22 cellular contexts compared by ENCODE assay signal in the genomic region with DNA sequence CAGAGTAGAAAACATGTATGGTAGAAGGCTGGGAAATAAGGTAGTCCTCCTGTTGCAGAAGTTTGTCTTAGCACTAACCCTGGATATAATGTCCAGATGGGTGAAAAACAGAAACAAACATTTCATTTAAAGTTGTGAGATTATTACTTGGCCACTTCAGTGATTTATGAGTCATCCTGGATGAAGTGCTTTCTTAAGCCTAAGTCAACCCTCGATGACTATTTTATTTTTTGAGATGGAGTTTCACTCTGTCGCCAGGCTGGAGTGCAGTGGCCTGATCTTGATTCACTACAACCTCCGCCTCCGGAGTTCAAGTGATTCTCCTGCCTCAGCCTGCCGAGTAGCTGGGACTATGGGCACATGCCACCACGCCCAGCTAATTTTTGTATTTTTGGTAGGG. TPM values are rescaled to one million over a fixed set of nuclear protein-coding genes. Genes with fewer than 3 reads are reported as not detected.
DNase-seq lines count a peak whose midpoint lies in the region; ATAC-seq and TF ChIP-seq lines count a peak whose summit lies in the region.
"Had no signal": no experiment of that assay in that cellular context is flagged by ENCODE, and none has a peak within 500 bp of the region (broad histone marks: within the 10 kb centered on the region; RNA-seq: fewer than 3 reads in every experiment).

No MANE protein-coding gene starts in this region.

- H3K9me2 ChIP-seq in GM23248 (ENCODE audit: insufficient read depth) (no peaks in the 10 kb centered on the region), OCI-LY7 (ENCODE audit: insufficient read depth, low read length) (no peaks in the 10 kb centered on the region)

- ATAC-seq in stimulated activated effector memory CD8-positive, alpha-beta T cell treated with anti-CD3 and anti-CD28 coated beads, Interleukin-12 subunit alpha, Interleukin-12 subunit beta, amount 100 ng/mL, for 72 hours, result no peak
- no peak for ATAC-seq in GM18907 (IDR thresholded peaks at IDR 0.05; ENCODE audit: unreplicated experiment)
- no peak for ATAC-seq in CD4-positive, alpha-beta T cell (ENCODE audit: poor library complexity)
- ATAC-seq: naive thymus-derived CD4-positive, alpha-beta T cell had no signal

- CTCF ChIA-PET in CD4-positive, alpha-beta T cell (lab: Charles Lee), result interaction anchor here (1.0 to 1.3 kb wide), 2 partner anchors 14 to 31 kb away, joined by 3 read pairs; no protein-coding TSS in a partner anchor
- CTCF ChIA-PET in OCI-LY7 (lab: Charles Lee; ENCODE audit: unreplicated experiment), result no interaction called here

- POLR2A ChIA-PET in CD4-positive, alpha-beta T cell (lab: Charles Lee), result interaction anchor here (0.8 to 3.0 kb wide), 3 partner anchors 10 to 31 kb away, joined by 3 to 20 read pairs (median 5); partner anchors contain the start of gene DLST
- POLR2A ChIA-PET in OCI-LY7 (lab: Charles Lee), result interaction anchor here (0.6 kb wide), 1 partner anchor 15 kb away, joined by 3 read pairs; no protein-coding TSS in a partner anchor

- H3K27ac ChIP-seq in GM23248 (peak overlapping the region; percentile 47), WERI-Rb-1 (peak overlapping the region; percentile 20), OCI-LY7 (ENCODE audit: low read depth, low read length, poor library complexity, severe bottlenecking) (no peak overlapping the region)
- H3K27ac ChIP-seq in CD4-positive, alpha-beta T cell (ENCODE audit: low read depth, low read length), result no peak overlapping the region

- no TSS peak for BruUV-seq in OCI-LY7 (replicated peaks; lab: Mats Ljungman, UMichigan)

- H3K36me3 ChIP-seq in GM23248 (ENCODE audit: low read depth), result peaks cover 71% of the 10 kb centered on the region
- peaks cover 82% of the 10 kb centered on the region for H3K36me3 ChIP-seq in WERI-Rb-1
- peaks cover 98% of the 10 kb centered on the region for H3K36me3 ChIP-seq in OCI-LY7 (ENCODE audit: insufficient read depth, low read length)

- H2AFZ ChIP-seq in GM23248 (no peak overlapping the region), OCI-LY7 (ENCODE audit: low read length) (no peak overlapping the region)

- peaks cover 14% of the 10 kb centered on the region for H4K20me1 ChIP-seq in GM23248 (ENCODE audit: insufficient read depth)
- H4K20me1 ChIP-seq in OCI-LY7 (ENCODE audit: insufficient read depth, low read length), result peaks cover 23% of the 10 kb centered on the region; the same call in 1 of the 2 replicates

- peak overlapping the region; percentile 27 for H3K4me2 ChIP-seq in GM23248 (ENCODE audit: unreplicated experiment)
- no peak overlapping the region for H3K4me2 ChIP-seq in OCI-LY7 (ENCODE audit: low read length)

- WGBS in GM23248 (ENCODE audit: low coverage in 1 of 2, low lambda C conversion rate in 2 of 2, missing lambda C conversion rate in 2 of 2), 2 experiments, result 54 to 55% methylated on average over 6 of the region's 6 CpGs

- H3K4me1 ChIP-seq in GM23248 (ENCODE audit: insufficient read depth) (peaks cover 35% of the 10 kb centered on the region), OCI-LY7 (ENCODE audit: insufficient read depth, low read length, poor library complexity, severe bottlenecking) (peaks cover 15% of the 10 kb centered on the region)

- H3K4me3 ChIP-seq in GM23248 (no peak overlapping the region), WERI-Rb-1 (ENCODE audit: low read depth, low read length) (no peak overlapping the region), OCI-LY7 (ENCODE audit: low read depth, low read length, poor library complexity, severe bottlenecking) (no peak overlapping the region)
- H3K4me3 ChIP-seq: dorsolateral prefrontal cortex, skin epidermis had no signal

- H3K27me3 ChIP-seq in GM23248 (replicated peaks; ENCODE audit: insufficient read depth) (no peaks in the 10 kb centered on the region), WERI-Rb-1 (ENCODE audit: insufficient read depth, low read depth, severe bottlenecking) (no peaks in the 10 kb centered on the region)
- no peaks in the 10 kb centered on the region for H3K27me3 ChIP-seq in CD4-positive, alpha-beta T cell (ENCODE audit: control insufficient read depth, insufficient read depth, low read length)
- H3K27me3 ChIP-seq: dorsolateral prefrontal cortex had no signal

- intact Hi-C loops in CD4-positive, alpha-beta T cell (cut with DNase I, micrococcal nuclease), result no loop called here
- intact Hi-C loops in OCI-LY7 (cut with micrococcal nuclease; ENCODE audit: unreplicated experiment), result no loop called here

- H3K79me2 ChIP-seq in GM23248 (ENCODE audit: insufficient read depth) (peaks cover 88% of the 10 kb centered on the region), OCI-LY7 (ENCODE audit: insufficient read depth, low read depth, low read length) (peaks cover 23% of the 10 kb centered on the region)

- peak overlapping the region; percentile 29 for H3K27ac Mint-ChIP-seq in stimulated activated effector memory CD8-positive, alpha-beta T cell treated with anti-CD3 and anti-CD28 coated beads, Interleukin-12 subunit alpha, Interleukin-12 subunit beta, amount 100 ng/mL, for 72 hours
- no peak overlapping the region for H3K27ac Mint-ChIP-seq in CD4-positive, alpha-beta T cell
- H3K27ac Mint-ChIP-seq: activated CD4-positive, alpha-beta T cell treated with anti-CD3 and anti-CD28 coated beads, Interleukin-2, amount 10 ng/mL, durations not matched to agents 24 days and 14 days; brain; immature natural killer cell had no signal

- H3K9ac ChIP-seq in GM23248, result no peak overlapping the region; the same call in 1 of the 2 replicates

- no peak for TF ChIP-seq CTCF in WERI-Rb-1 (IDR thresholded peaks at IDR 0.05; ENCODE audit: low read depth, low read length)
- no peak for TF ChIP-seq CTCF in CD4-positive, alpha-beta T cell (IDR thresholded peaks at IDR 0.05)
- TF ChIP-seq CTCF in OCI-LY7 (conservative IDR thresholded peaks at IDR 0.05; ENCODE audit: low read length), result no peak

- H3K4me3 Mint-ChIP-seq in stimulated activated effector memory CD8-positive, alpha-beta T cell treated with anti-CD3 and anti-CD28 coated beads, Interleukin-12 subunit alpha, Interleukin-12 subunit beta, amount 100 ng/mL, for 72 hours, result no peak overlapping the region
- no peak overlapping the region for H3K4me3 Mint-ChIP-seq in CD4-positive, alpha-beta T cell
- H3K4me3 Mint-ChIP-seq: activated CD4-positive, alpha-beta T cell treated with anti-CD3 and anti-CD28 coated beads, Interleukin-2, amount 10 ng/mL, durations not matched to agents 24 days and 14 days; B cell; brain; immature natural killer cell; naive thymus-derived CD4-positive, alpha-beta T cell had no signal

- DNase-seq in GM23248 (peak; percentile 74), WERI-Rb-1 (no peak), fibroblast of gingiva (ENCODE audit: low read depth) (peak; percentile 60), OCI-LY7 (ENCODE audit: low spot score) (no peak), NCI-H526 (lab: John Stamatoyannopoulos, UW) (no peak)
- no peak for DNase-seq in stimulated activated effector memory CD8-positive, alpha-beta T cell treated with anti-CD3 and anti-CD28 coated beads, Interleukin-12 subunit alpha, Interleukin-12 subunit beta, amount 100 ng/mL, for 72 hours (ENCODE audit: low spot score in 2 of 2)
- DNase-seq in CD4-positive, alpha-beta T cell, result no peak
- DNase-seq: activated CD4-positive, alpha-beta T cell treated with anti-CD3 and anti-CD28 coated beads, Interleukin-2, amount 10 ng/mL, durations not matched to agents 24 days and 14 days; activated naive CD4-positive, alpha-beta T cell treated with anti-CD3 and anti-CD28 coated beads, Interleukin-2, amount 50 U/mL, for 16 hours; dorsolateral prefrontal cortex; head of caudate nucleus; immature natural killer cell; mammary epithelial cell; naive thymus-derived CD4-positive, alpha-beta T cell; NCI-H1930; stimulated activated CD4-positive, alpha-beta T cell treated with anti-CD3 and anti-CD28 coated beads, Interleukin-4, amount 100 ng/mL, for 1 hour had no signal

- H3K36me3 Mint-ChIP-seq in stimulated activated effector memory CD8-positive, alpha-beta T cell treated with anti-CD3 and anti-CD28 coated beads, Interleukin-12 subunit alpha, Interleukin-12 subunit beta, amount 100 ng/mL, for 72 hours, result peaks cover 97% of the 10 kb centered on the region
- H3K36me3 Mint-ChIP-seq in CD4-positive, alpha-beta T cell (ENCODE audit: low read depth), result peaks cover 92% of the 10 kb centered on the region

- peaks cover 42% of the 10 kb centered on the region for H3F3A ChIP-seq in GM23248 (ENCODE audit: insufficient read depth)

- H3K9me3 ChIP-seq in GM23248 (ENCODE audit: low read depth) (no peaks in the 10 kb centered on the region), WERI-Rb-1 (ENCODE audit: severe bottlenecking) (no peaks in the 10 kb centered on the region), OCI-LY7 (ENCODE audit: low read length) (no peaks in the 10 kb centered on the region)
- H3K9me3 ChIP-seq in CD4-positive, alpha-beta T cell (ENCODE audit: control insufficient read depth, low read length), result no peaks in the 10 kb centered on the region

- no peaks in the 10 kb centered on the region for H3K9me3 Mint-ChIP-seq in stimulated activated effector memory CD8-positive, alpha-beta T cell treated with anti-CD3 and anti-CD28 coated beads, Interleukin-12 subunit alpha, Interleukin-12 subunit beta, amount 100 ng/mL, for 72 hours
- H3K9me3 Mint-ChIP-seq in CD4-positive, alpha-beta T cell, result no peaks in the 10 kb centered on the region
- H3K9me3 Mint-ChIP-seq: activated CD4-positive, alpha-beta T cell treated with anti-CD3 and anti-CD28 coated beads, Interleukin-2, amount 10 ng/mL, durations not matched to agents 24 days and 14 days; brain; immature natural killer cell; naive thymus-derived CD4-positive, alpha-beta T cell had no signal

- H3K4me1 Mint-ChIP-seq in stimulated activated effector memory CD8-positive, alpha-beta T cell treated with anti-CD3 and anti-CD28 coated beads, Interleukin-12 subunit alpha, Interleukin-12 subunit beta, amount 100 ng/mL, for 72 hours, result peaks cover 20% of the 10 kb centered on the region
- peaks cover 21% of the 10 kb centered on the region for H3K4me1 Mint-ChIP-seq in CD4-positive, alpha-beta T cell (ENCODE audit: low read depth)
- H3K4me1 Mint-ChIP-seq: brain had no signal

- in situ Hi-C loops in GM23248 (cut with MboI), result no loop called here

- H3K27me3 Mint-ChIP-seq in CD4-positive, alpha-beta T cell, result no peaks in the 10 kb centered on the region
- H3K27me3 Mint-ChIP-seq: activated CD4-positive, alpha-beta T cell treated with anti-CD3 and anti-CD28 coated beads, Interleukin-2, amount 10 ng/mL, durations not matched to agents 24 days and 14 days; B cell; naive thymus-derived CD4-positive, alpha-beta T cell had no signal

RNA-seq across cellular contexts. Expression of gene DLST, which starts 10.2 kb away (rescaled TPM):
- 60.8 and 88.1 TPM in 2 replicates for total RNA-seq in GM23248 (2014; rRNA removed; shearing (Covaris generic))
- 11.8 and 12.4 TPM in 2 replicates for polyA plus RNA-seq in GM23248 (2016; fragmentation: Nextera tagmentation; extraction: Ambion mirVana)
- total RNA-seq in CD4-positive, alpha-beta T cell, result 100 to 1,000 TPM; 162 to 170 TPM
- total RNA-seq in OCI-LY7 (2014; rRNA removed; shearing (Covaris generic)), result 70.2 and 74.4 TPM in 2 replicates
- total RNA-seq in OCI-LY7 (2022), result 95.1 and 95.7 TPM in 2 replicates

RNA-seq across cellular contexts. Expression of gene PROX2, which starts 15.9 kb away (rescaled TPM):
- total RNA-seq in GM23248 (2014; rRNA removed; shearing (Covaris generic)), result not detected in 2 replicates
- polyA plus RNA-seq in GM23248 (2016; fragmentation: Nextera tagmentation; extraction: Ambion mirVana), result 0.05 TPM in 1 of 2 replicates, not detected in the other
- under 1 TPM in 1 of 2 experiments, not detected in 1; 0.25 TPM for total RNA-seq in CD4-positive, alpha-beta T cell
- total RNA-seq in OCI-LY7 (2014; rRNA removed; shearing (Covaris generic)), result 0.35 and 0.51 TPM in 2 replicates
- total RNA-seq in OCI-LY7 (2022), result 0.74 and 0.76 TPM in 2 replicates
- total RNA-seq: activated CD4-positive, alpha-beta T cell treated with anti-CD3 and anti-CD28 coated beads, Interleukin-2, amount 10 ng/mL, durations not matched to agents 24 days and 14 days; H1; mammary epithelial cell had no signal
- polyA plus RNA-seq: esophagus, mammary epithelial cell had no signal

RNA-seq across cellular contexts. Expression of gene RPS6KL1, which starts 31.2 kb away (rescaled TPM):
- total RNA-seq in GM23248 (2014; rRNA removed; shearing (Covaris generic)), result 0.38 and 1.4 TPM in 2 replicates
- polyA plus RNA-seq in GM23248 (2016; fragmentation: Nextera tagmentation; extraction: Ambion mirVana), result 0.23 TPM in 1 of 2 replicates, not detected in the other
- 10 to 100 TPM; 12.5 to 12.7 TPM for total RNA-seq in CD4-positive, alpha-beta T cell
- total RNA-seq in OCI-LY7 (2014; rRNA removed; shearing (Covaris generic)), result 6.1 and 11.3 TPM in 2 replicates
- total RNA-seq in OCI-LY7 (2022), result 14.0 and 15.3 TPM in 2 replicates

Comparison
In these comparisons a context has a peak if more than half of its experiments do, and no peak if none do; other contexts are left out.
1. DNase-seq: peak in GM23248 (single experiment) and fibroblast of gingiva (single experiment); none in WERI-Rb-1 (single experiment), stimulated activated effector memory CD8-positive, alpha-beta T cell treated with anti-CD3 and anti-CD28 coated beads, Interleukin-12 subunit alpha, Interleukin-12 subunit beta, amount 100 ng/mL, for 72 hours (0 of 2), CD4-positive, alpha-beta T cell (0 of 10), OCI-LY7 (single experiment) and NCI-H526 (0 of 2).
2. H3K27ac ChIP-seq: peak in GM23248 (single experiment) and WERI-Rb-1 (single experiment); none in CD4-positive, alpha-beta T cell (single experiment) and OCI-LY7 (single experiment).